Comparison of ENCODE assay signal across 29 cellular contexts in genomic region chr11:69819109-69819490, GRCh38. TPM values are rescaled to one million over a fixed set of nuclear protein-coding genes. Genes with fewer than 3 reads are reported as not detected.
DNase-seq lines count a peak whose midpoint lies in the region; ATAC-seq and TF ChIP-seq lines count a peak whose summit lies in the region.
"Had no signal": no experiment of that assay in that cellular context is flagged by ENCODE, and none has a peak within 500 bp of the region (broad histone marks: within the 10 kb centered on the region; RNA-seq: fewer than 3 reads in every experiment).

Gene FGF3, minus strand, starts transcription at chr11:69819416. Its CDS starts 483 bp downstream, at chr11:69818933.

- peaks cover 81% of the 10 kb centered on the region for H4K20me1 ChIP-seq in BLaER1

- H3K4me2 ChIP-seq in BLaER1: peak within 1 kb of the TSS; percentile 90; the same call in 1 of the 2 replicates

- no peak for DNase-seq in nephron progenitor cell
- no peak for DNase-seq in naive thymus-derived CD4-positive, alpha-beta T cell
- DNase-seq in brain microvascular endothelial cell: no peak
- no peak for DNase-seq in activated effector memory CD4-positive, alpha-beta T cell treated with Interleukin-2 at 50 U/mL for 16 hours
- DNase-seq in activated CD8-positive, alpha-beta T cell treated with anti-CD3 and anti-CD28 coated beads for 36 hours: no peak
- DNase-seq: ACHN; activated CD4-positive, alpha-beta T cell treated with anti-CD3 and anti-CD28 coated beads for 48 hours; activated CD8-positive, alpha-beta memory T cell treated with anti-CD3 and anti-CD28 coated beads, Interleukin-2, amount 10 ng/mL, durations not matched to agents 7 days and 5 days; activated naive CD4-positive, alpha-beta T cell treated with anti-CD3 and anti-CD28 coated beads, Interleukin-2, amount 10 ng/mL, durations not matched to agents 7 days and 5 days; hypothalamus; KG1; lower lobe of right lung; NCI-H1436 treated with DMSO at 0.1 percent for 48 hours; NCI-H510A treated with DMSO at 0.1 percent for 48 hours; NK-92 treated with Interleukin-12 subunit alpha and Interleukin-12 subunit beta, amount 100 ng/mL, for 24 hours; stimulated activated CD4-positive, alpha-beta T cell treated with anti-CD3 and anti-CD28 coated beads, Interleukin-1b, Interleukin-23, amount 100 ng/mL, for 48 hours; T-helper 17 cell had no signal

- in situ Hi-C loops in brain microvascular endothelial cell (cut with HindIII; ENCODE audit: low pct_ligation_motif_present, low sequenced_read_pairs): no loop called here

- H3K36me3 ChIP-seq in BLaER1: no peaks in the 10 kb centered on the region
- no peaks in the 10 kb centered on the region for H3K36me3 ChIP-seq in HUES48 (ENCODE audit: control insufficient read depth, insufficient read depth, low read length)
- no peaks in the 10 kb centered on the region for H3K36me3 ChIP-seq in ectodermal cell (ENCODE audit: control insufficient read depth, insufficient read depth, low read length)
- no peaks in the 10 kb centered on the region for H3K36me3 ChIP-seq in naive thymus-derived CD4-positive, alpha-beta T cell (ENCODE audit: control insufficient read depth in 2 of 3, insufficient read depth in 3 of 3, low read length in 3 of 3)
- no peaks in the 10 kb centered on the region for H3K36me3 ChIP-seq in brain microvascular endothelial cell (replicated peaks)
- H3K36me3 ChIP-seq: gastroesophageal sphincter, lower lobe of right lung had no signal

- no peak for TF ChIP-seq CTCF in nephron progenitor cell (IDR thresholded peaks at IDR 0.05)
- no peak for TF ChIP-seq CTCF in brain microvascular endothelial cell (IDR thresholded peaks at IDR 0.05; ENCODE audit: low read depth, low read length, missing control alignments)
- no peak for TF ChIP-seq CTCF in activated CD8-positive, alpha-beta T cell treated with anti-CD3 and anti-CD28 coated beads for 36 hours (IDR thresholded peaks at IDR 0.05)

- H3K27me3 ChIP-seq in BLaER1 (peaks cover 100% of the 10 kb centered on the region), HUES48 (ENCODE audit: control insufficient read depth, insufficient read depth, low read length) (peaks cover 86% of the 10 kb centered on the region), ectodermal cell (ENCODE audit: control insufficient read depth, insufficient read depth, low read length, poor library complexity, severe bottlenecking) (peaks cover 86% of the 10 kb centered on the region), brain microvascular endothelial cell (replicated peaks) (peaks cover 85% of the 10 kb centered on the region)
- H3K27me3 ChIP-seq in naive thymus-derived CD4-positive, alpha-beta T cell (ENCODE audit: control insufficient read depth in 2 of 2, insufficient read depth in 2 of 2, low read length in 2 of 2): no peaks in the 10 kb centered on the region

- H3K27ac ChIP-seq in BLaER1: no peak within 1 kb of the TSS
- no peak within 1 kb of the TSS for H3K27ac ChIP-seq in HUES48 (ENCODE audit: low read depth, low read length)
- no peak within 1 kb of the TSS for H3K27ac ChIP-seq in ectodermal cell (ENCODE audit: insufficient read depth, low read depth, low read length, poor library complexity, severe bottlenecking)
- no peak within 1 kb of the TSS for H3K27ac ChIP-seq in naive thymus-derived CD4-positive, alpha-beta T cell (ENCODE audit: low read depth, low read length)
- no peak within 1 kb of the TSS for H3K27ac ChIP-seq in brain microvascular endothelial cell
- H3K27ac ChIP-seq: C4-2B, gastroesophageal sphincter, lower lobe of right lung, skin epidermis had no signal

- H3K27me3 Mint-ChIP-seq in nephron progenitor cell (ENCODE audit: low read depth, poor library complexity): peaks cover 69% of the 10 kb centered on the region
- H3K27me3 Mint-ChIP-seq in naive thymus-derived CD4-positive, alpha-beta T cell: peaks cover 22 to 59% (median 44%) of the 10 kb centered on the region in 5 donors
- H3K27me3 Mint-ChIP-seq in activated CD8-positive, alpha-beta T cell treated with anti-CD3 and anti-CD28 coated beads for 36 hours: peaks cover 23% of the 10 kb centered on the region

- H3K9ac ChIP-seq in BLaER1: no peak within 1 kb of the TSS
- H3K9ac ChIP-seq in HUES48 (ENCODE audit: low read depth, low read length): no peak within 1 kb of the TSS

- H3K4me3 ChIP-seq in BLaER1 (peak within 1 kb of the TSS; percentile 58), HUES48 (ENCODE audit: low read depth, low read length) (peak within 1 kb of the TSS; percentile 45; the same call in 1 of the 2 replicates), ectodermal cell (ENCODE audit: insufficient read depth, low read depth, low read length) (peak within 1 kb of the TSS; percentile 18), brain microvascular endothelial cell (ENCODE audit: low read depth, low read length) (no peak within 1 kb of the TSS)
- no peak within 1 kb of the TSS for H3K4me3 ChIP-seq in naive thymus-derived CD4-positive, alpha-beta T cell (ENCODE audit: low read length)
- H3K4me3 ChIP-seq: gastroesophageal sphincter, lower lobe of right lung, skin epidermis had no signal

- no peaks in the 10 kb centered on the region for H3K9me3 Mint-ChIP-seq in nephron progenitor cell
- peaks cover 0 to under 1% (median 0%) of the 10 kb centered on the region in 11 donors for H3K9me3 Mint-ChIP-seq in naive thymus-derived CD4-positive, alpha-beta T cell
- no peaks in the 10 kb centered on the region for H3K9me3 Mint-ChIP-seq in activated CD8-positive, alpha-beta T cell treated with anti-CD3 and anti-CD28 coated beads for 36 hours
- H3K9me3 Mint-ChIP-seq: activated naive CD4-positive, alpha-beta T cell treated with anti-CD3 and anti-CD28 coated beads, Interleukin-2, amount 10 ng/mL, durations not matched to agents 7 days and 5 days; dendritic cell treated with granulocyte-macrophage colony-stimulating factor and Interleukin-4, amounts not matched to agents 40 ng/mL and 50 ng/mL, for 4 days had no signal

- POLR2A ChIA-PET in naive thymus-derived CD4-positive, alpha-beta T cell (lab: Charles Lee): no interaction called here
- POLR2A ChIA-PET in activated CD8-positive, alpha-beta T cell treated with anti-CD3 and anti-CD28 coated beads for 36 hours (lab: Charles Lee): no interaction called here

- whole genome bisulfite sequencing in ectodermal cell, 2 experiments: 1% methylated on average over 38 of the region's 40 CpGs

- no peak for ATAC-seq in naive thymus-derived CD4-positive, alpha-beta T cell
- ATAC-seq in activated CD8-positive, alpha-beta T cell treated with anti-CD3 and anti-CD28 coated beads for 36 hours: no peak
- ATAC-seq: activated CD8-positive, alpha-beta memory T cell treated with anti-CD3 and anti-CD28 coated beads, Interleukin-2, amount 10 ng/mL, durations not matched to agents 7 days and 5 days; gastroesophageal sphincter; lower lobe of right lung; T-helper 17 cell had no signal

- H3K4me3 Mint-ChIP-seq in nephron progenitor cell: peak within 1 kb of the TSS; percentile 62
- peak within 1 kb of the TSS in 1 of 10 donors; percentile 7 for H3K4me3 Mint-ChIP-seq in naive thymus-derived CD4-positive, alpha-beta T cell
- no peak within 1 kb of the TSS for H3K4me3 Mint-ChIP-seq in activated CD8-positive, alpha-beta T cell treated with anti-CD3 and anti-CD28 coated beads for 36 hours
- H3K4me3 Mint-ChIP-seq: activated CD8-positive, alpha-beta memory T cell treated with anti-CD3 and anti-CD28 coated beads, Interleukin-2, amount 10 ng/mL, durations not matched to agents 7 days and 5 days; activated naive CD4-positive, alpha-beta T cell treated with anti-CD3 and anti-CD28 coated beads, Interleukin-2, amount 10 ng/mL, durations not matched to agents 7 days and 5 days; dendritic cell treated with granulocyte-macrophage colony-stimulating factor and Interleukin-4, amounts not matched to agents 40 ng/mL and 50 ng/mL, for 4 days; T-helper 17 cell had no signal

- H3K4me1 Mint-ChIP-seq in nephron progenitor cell: peaks cover 22% of the 10 kb centered on the region
- H3K4me1 Mint-ChIP-seq in naive thymus-derived CD4-positive, alpha-beta T cell: peaks cover 0 to 4% (median 0%) of the 10 kb centered on the region in 7 donors
- no peaks in the 10 kb centered on the region for H3K4me1 Mint-ChIP-seq in activated CD8-positive, alpha-beta T cell treated with anti-CD3 and anti-CD28 coated beads for 36 hours (ENCODE audit: low read depth)
- H3K4me1 Mint-ChIP-seq: activated CD8-positive, alpha-beta memory T cell treated with anti-CD3 and anti-CD28 coated beads, Interleukin-2, amount 10 ng/mL, durations not matched to agents 7 days and 5 days; activated naive CD4-positive, alpha-beta T cell treated with anti-CD3 and anti-CD28 coated beads, Interleukin-2, amount 10 ng/mL, durations not matched to agents 7 days and 5 days had no signal

- H3K9me3 ChIP-seq in BLaER1: no peaks in the 10 kb centered on the region
- no peaks in the 10 kb centered on the region for H3K9me3 ChIP-seq in HUES48 (ENCODE audit: control insufficient read depth, insufficient read depth, low read length)
- H3K9me3 ChIP-seq in ectodermal cell (ENCODE audit: control insufficient read depth, low read length): no peaks in the 10 kb centered on the region
- H3K9me3 ChIP-seq in naive thymus-derived CD4-positive, alpha-beta T cell (ENCODE audit: control insufficient read depth in 2 of 3, low read length in 3 of 3): no peaks in the 10 kb centered on the region
- H3K9me3 ChIP-seq: gastroesophageal sphincter, lower lobe of right lung had no signal

- H3K27ac Mint-ChIP-seq in nephron progenitor cell: no peak within 1 kb of the TSS
- peak within 1 kb of the TSS in 1 of 9 donors; percentile 41 for H3K27ac Mint-ChIP-seq in naive thymus-derived CD4-positive, alpha-beta T cell
- H3K27ac Mint-ChIP-seq in activated CD8-positive, alpha-beta T cell treated with anti-CD3 and anti-CD28 coated beads for 36 hours: no peak within 1 kb of the TSS
- H3K27ac Mint-ChIP-seq: activated CD8-positive, alpha-beta memory T cell treated with anti-CD3 and anti-CD28 coated beads, Interleukin-2, amount 10 ng/mL, durations not matched to agents 7 days and 5 days; activated naive CD4-positive, alpha-beta T cell treated with anti-CD3 and anti-CD28 coated beads, Interleukin-2, amount 10 ng/mL, durations not matched to agents 7 days and 5 days; dendritic cell treated with granulocyte-macrophage colony-stimulating factor and Interleukin-4, amounts not matched to agents 40 ng/mL and 50 ng/mL, for 4 days; T-helper 17 cell had no signal

- CTCF ChIA-PET in naive thymus-derived CD4-positive, alpha-beta T cell (lab: Charles Lee): no interaction called here
- CTCF ChIA-PET in activated CD8-positive, alpha-beta T cell treated with anti-CD3 and anti-CD28 coated beads for 36 hours (lab: Charles Lee): no interaction called here

- H3K36me3 Mint-ChIP-seq in nephron progenitor cell (ENCODE audit: low read depth): peaks cover 2% of the 10 kb centered on the region
- H3K36me3 Mint-ChIP-seq in naive thymus-derived CD4-positive, alpha-beta T cell: no peaks in the 10 kb centered on the region
- H3K36me3 Mint-ChIP-seq in activated CD8-positive, alpha-beta T cell treated with anti-CD3 and anti-CD28 coated beads for 36 hours (ENCODE audit: low read depth): no peaks in the 10 kb centered on the region
- H3K36me3 Mint-ChIP-seq: activated CD8-positive, alpha-beta memory T cell treated with anti-CD3 and anti-CD28 coated beads, Interleukin-2, amount 10 ng/mL, durations not matched to agents 7 days and 5 days; activated naive CD4-positive, alpha-beta T cell treated with anti-CD3 and anti-CD28 coated beads, Interleukin-2, amount 10 ng/mL, durations not matched to agents 7 days and 5 days had no signal

- H3K4me1 ChIP-seq in BLaER1 (peaks cover 20% of the 10 kb centered on the region), HUES48 (ENCODE audit: control insufficient read depth, insufficient read depth, low read length) (no peaks in the 10 kb centered on the region), ectodermal cell (ENCODE audit: control insufficient read depth, insufficient read depth, low read length) (peaks cover 15% of the 10 kb centered on the region)
- H3K4me1 ChIP-seq in naive thymus-derived CD4-positive, alpha-beta T cell (ENCODE audit: control insufficient read depth in 2 of 2, insufficient read depth in 2 of 2, low read length in 2 of 2): no peaks in the 10 kb centered on the region
- H3K4me1 ChIP-seq: lower lobe of right lung had no signal

- intact Hi-C loops in naive thymus-derived CD4-positive, alpha-beta T cell (cut with micrococcal nuclease): no loop called here
- intact Hi-C loops in activated CD8-positive, alpha-beta T cell treated with anti-CD3 and anti-CD28 coated beads for 36 hours (cut with micrococcal nuclease): loop anchor here (10.0 kb wide), 1 partner anchor 114 kb away; the partner anchor contains the start of gene FGF19

RNA-seq across cellular contexts. Expression of gene FGF3, which starts in this region (rescaled TPM):
- 0.61 TPM for polyA plus RNA-seq in ectodermal cell (2013, experiment 1 of 4)
- 0.46 TPM for polyA plus RNA-seq in ectodermal cell (2013, experiment 2 of 4)
- 1.7 TPM for polyA plus RNA-seq in ectodermal cell (2013, experiment 3 of 4)
- 0.49 TPM for polyA plus RNA-seq in ectodermal cell (2013, experiment 4 of 4)
- total RNA-seq in naive thymus-derived CD4-positive, alpha-beta T cell: not detected
- polyA plus RNA-seq in naive thymus-derived CD4-positive, alpha-beta T cell: not detected
- total RNA-seq in activated CD8-positive, alpha-beta T cell treated with anti-CD3 and anti-CD28 coated beads for 36 hours: not detected
- total RNA-seq: activated CD8-positive, alpha-beta memory T cell treated with anti-CD3 and anti-CD28 coated beads, Interleukin-2, amount 10 ng/mL, durations not matched to agents 7 days and 5 days; cardiac septum; gastroesophageal sphincter; kidney epithelial cell; lower lobe of right lung; omental fat pad; renal cortical epithelial cell; SK-MEL-5; T-helper 17 cell had no signal

Comparison
In these comparisons a context has a peak if more than half of its experiments do, and no peak if none do; other contexts are left out.
1. H3K4me3 ChIP-seq: peak in BLaER1 (single experiment), HUES48 (single experiment) and ectodermal cell (single experiment); none in naive thymus-derived CD4-positive, alpha-beta T cell (single experiment) and brain microvascular endothelial cell (single experiment).